In the genomic region with DNA sequence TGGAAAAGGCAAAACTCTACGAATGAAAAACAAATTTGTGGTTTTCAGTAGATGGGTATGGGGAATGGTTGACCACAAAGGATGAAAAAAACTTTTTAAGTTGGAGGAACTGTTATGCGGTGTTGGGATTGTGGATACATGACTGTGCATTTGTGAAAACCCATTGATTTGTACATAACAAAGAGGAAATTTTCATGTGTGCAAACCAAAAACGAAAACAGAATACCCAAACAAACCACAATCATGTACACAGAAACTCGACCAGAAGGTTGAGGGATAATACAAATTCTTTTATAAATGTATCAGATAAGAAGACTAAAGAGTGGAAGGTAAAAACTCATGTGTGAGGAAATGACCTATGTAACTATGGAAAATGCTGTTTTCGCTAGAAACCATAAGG, we compare ENCODE assay signal across 24 cellular contexts.
"Had no signal": no experiment of that assay in that cellular context is flagged by ENCODE, and none has a peak within 500 bp of the region (broad histone marks: within the 10 kb centered on the region; RNA-seq: fewer than 3 reads in every experiment).

No MANE protein-coding gene starts in this region.

- H3K27ac ChIP-seq: adrenal gland, SJCRH30, SK-N-MC had no signal

- ATAC-seq: activated CD4-positive, alpha-beta T cell treated with anti-CD3 and anti-CD28 coated beads for 36 hours; activated CD4-positive, CD25-positive, alpha-beta regulatory T cell treated with anti-CD3 and anti-CD28 coated beads, Interleukin-2, amount 50 U/mL, for 24 hours; activated naive CD4-positive, alpha-beta T cell treated with anti-CD3 and anti-CD28 coated beads, Interleukin-2, amount 50 U/mL, for 72 hours; activated T-cell treated with anti-CD3 and anti-CD28 coated beads, Interleukin-2, amount 50 U/mL, for 4 hours had no signal

- H3K27me3 ChIP-seq: adrenal gland, SJCRH30 had no signal

- H3K4me3 ChIP-seq: adrenal gland, SJCRH30, SK-N-MC had no signal

- H3K9me3 ChIP-seq: adrenal gland, SJCRH30 had no signal

- H3K36me3 ChIP-seq: adrenal gland, SJCRH30 had no signal

- DNase-seq: activated CD4-positive, alpha-beta T cell treated with anti-CD3 and anti-CD28 coated beads for 36 hours; activated CD4-positive, alpha-beta T cell treated with anti-CD3 and anti-CD28 coated beads, Interleukin-2, amount 10 ng/mL, durations not matched to agents 7 days and 5 days; activated CD4-positive, alpha-beta T cell treated with anti-CD3 and anti-CD28 coated beads, Interleukin-2, amount 50 U/mL, for 48 hours; activated CD8-positive, alpha-beta memory T cell treated with anti-CD3 and anti-CD28 coated beads, Interleukin-2, amount 50 U/mL, for 4 hours; activated gamma-delta T cell treated with Interleukin-2 at 50 U/mL for 16 hours; activated naive CD4-positive, alpha-beta T cell treated with anti-CD3 and anti-CD28 coated beads for 36 hours; activated T-cell treated with anti-CD3 and anti-CD28 coated beads for 4 hours; activated T-cell treated with anti-CD3 and anti-CD28 coated beads, Interleukin-2, amount 50 U/mL, for 4 hours; adrenal gland; central memory CD4-positive, alpha-beta T cell; NCI-H1048; NCI-H1105 treated with DMSO at 0.1 percent for 48 hours; NCI-H1436; NCI-H1694; NCI-H1930; NCI-H2081 treated with DMSO at 0.1 percent for 48 hours; NCI-H510A; NCI-H526; NCI-H748 treated with DMSO at 0.1 percent for 48 hours; Right ventricle myocardium superior; SJCRH30 had no signal

- H3K4me1 ChIP-seq: adrenal gland, SJCRH30 had no signal
